ENCODE assay signal across 1 cellular context in genomic region chr3:10400050-10400748, GRCh38.
TF ChIP-seq lines count a peak whose summit lies in the region.

No MANE protein-coding gene starts in this region.

TF ChIP-seq in H1, 55 proteins besides CTCF, POLR2A, EP300 and RAD21:
- TF ChIP-seq BRCA1 (IDR thresholded peaks at IDR 0.05; ENCODE audit: low read depth, low read length), result no peak
- TF ChIP-seq POU5F1 (IDR thresholded peaks at IDR 0.05; ENCODE audit: low read depth, low read length), result no peak
- TF ChIP-seq TEAD4 (IDR thresholded peaks at IDR 0.05; ENCODE audit: low read depth, low read length), result no peak
- no peak for TF ChIP-seq BACH1 (IDR thresholded peaks at IDR 0.05; ENCODE audit: low read length)
- TF ChIP-seq ATF3 (IDR thresholded peaks at IDR 0.05; ENCODE audit: insufficient read depth, low read depth, low read length), result no peak
- no peak for TF ChIP-seq SUZ12 (IDR thresholded peaks at IDR 0.05; ENCODE audit: low read length)
- no peak for TF ChIP-seq ASH2L (IDR thresholded peaks at IDR 0.05; ENCODE audit: low read length)
- TF ChIP-seq USF2 (IDR thresholded peaks at IDR 0.05; ENCODE audit: low read length), result no peak
- no peak for TF ChIP-seq TAF1 (IDR thresholded peaks at IDR 0.05; ENCODE audit: low read depth, low read length)
- no peak for TF ChIP-seq KDM5A (IDR thresholded peaks at IDR 0.05; ENCODE audit: low read length)
- no peak for TF ChIP-seq KDM4A (IDR thresholded peaks at IDR 0.05; ENCODE audit: low read depth, low read length, severe bottlenecking)
- TF ChIP-seq TCF12 (IDR thresholded peaks at IDR 0.05; ENCODE audit: low read depth, low read length), result no peak
- no peak for TF ChIP-seq JUND (IDR thresholded peaks at IDR 0.05; ENCODE audit: low read length)
- TF ChIP-seq KDM1A (IDR thresholded peaks at IDR 0.05; ENCODE audit: borderline replicate concordance, low read length), result no peak
- TF ChIP-seq GABPA (IDR thresholded peaks at IDR 0.05; ENCODE audit: borderline replicate concordance, insufficient read depth, low read length), result no peak
